Comparison of ENCODE assay signal across 8 cellular contexts in the genomic region with DNA sequence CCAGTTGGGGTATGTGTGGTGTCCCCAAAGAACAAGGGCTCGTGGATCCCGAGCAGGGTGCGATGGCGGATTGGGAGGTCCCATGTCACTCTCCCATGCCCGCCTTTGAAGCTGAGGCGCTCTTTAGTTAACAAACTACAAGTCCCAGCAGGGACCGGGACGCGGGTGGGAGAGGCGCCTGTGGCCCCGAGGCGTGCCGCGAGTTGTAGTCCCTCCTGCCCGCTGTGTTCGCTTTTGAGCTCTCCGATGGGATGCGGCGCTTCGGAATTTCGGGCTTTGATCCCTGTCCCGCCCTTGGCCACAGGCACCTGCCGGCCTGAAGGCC. TPM values are rescaled to one million over a fixed set of nuclear protein-coding genes. Genes with fewer than 3 reads are reported as not detected.
DNase-seq lines count a peak whose midpoint lies in the region; ATAC-seq and TF ChIP-seq lines count a peak whose summit lies in the region.

No MANE protein-coding gene starts in this region.

- no peaks in the 10 kb centered on the region for H3K27me3 Mint-ChIP-seq in activated CD8-positive, alpha-beta T cell treated with anti-CD3 and anti-CD28 coated beads, Interleukin-2, amount 10 ng/mL, durations not matched to agents 7 days and 5 days (ENCODE audit: low read depth)

- H3K4me1 ChIP-seq in BLaER1 treated with 17β-estradiol and CSF1 and Interleukin-3, amounts not matched to agents 10 nM and 100 nM, result peaks cover 33 to 51% (median 44%) of the 10 kb centered on the region in 10 experiments

- peaks cover 28 to 48% (median 43%) of the 10 kb centered on the region in 11 experiments for H3K36me3 ChIP-seq in BLaER1 treated with 17β-estradiol and CSF1 and Interleukin-3, amounts not matched to agents 10 nM and 100 nM

- H3K27ac Mint-ChIP-seq in activated CD8-positive, alpha-beta T cell treated with anti-CD3 and anti-CD28 coated beads, Interleukin-2, amount 10 ng/mL, durations not matched to agents 7 days and 5 days, result no peak overlapping the region

- peaks cover 31% of the 10 kb centered on the region for H3K4me1 Mint-ChIP-seq in activated CD8-positive, alpha-beta T cell treated with anti-CD3 and anti-CD28 coated beads, Interleukin-2, amount 10 ng/mL, durations not matched to agents 7 days and 5 days (ENCODE audit: low read depth)

- no peak for TF ChIP-seq CTCF in fibroblast of pulmonary artery (IDR thresholded peaks at IDR 0.05; ENCODE audit: low read length, missing control alignments)

- H3K27ac ChIP-seq in BLaER1 treated with 17β-estradiol and CSF1 and Interleukin-3, amounts not matched to agents 10 nM and 100 nM, result peak overlapping the region in 10 of 11 experiments; percentile 46 to 76 (median 63); a peak in 20 of 22 replicates

- DNase-seq in activated CD8-positive, alpha-beta T cell treated with anti-CD3 and anti-CD28 coated beads, Interleukin-2, amount 10 ng/mL, durations not matched to agents 7 days and 5 days, result peak; percentile 54
- DNase-seq in fibroblast of pulmonary artery (ENCODE audit: low read depth), result no peak
- peak; percentile 69 for DNase-seq in occipital lobe (lab: John Stamatoyannopoulos, UW)
- no peak for DNase-seq in DMS79 (lab: John Stamatoyannopoulos, UW)

- ATAC-seq in activated CD8-positive, alpha-beta T cell treated with anti-CD3 and anti-CD28 coated beads, Interleukin-2, amount 10 ng/mL, durations not matched to agents 7 days and 5 days, result no peak
- ATAC-seq in GM21723 (IDR thresholded peaks at IDR 0.05; ENCODE audit: unreplicated experiment) (no peak), GM19351 (IDR thresholded peaks at IDR 0.05; ENCODE audit: unreplicated experiment) (no peak), HG03135 (IDR thresholded peaks at IDR 0.05; ENCODE audit: unreplicated experiment) (no peak)

- peak overlapping the region; percentile 52 to 71 (median 56) for H3K4me3 ChIP-seq in BLaER1 treated with 17β-estradiol and CSF1 and Interleukin-3, amounts not matched to agents 10 nM and 100 nM
- peak overlapping the region; percentile 12 for H3K4me3 ChIP-seq in fibroblast of pulmonary artery (replicated peaks; ENCODE audit: low read depth, low read length)

- POLR2A ChIA-PET in activated CD8-positive, alpha-beta T cell treated with anti-CD3 and anti-CD28 coated beads, Interleukin-2, amount 10 ng/mL, durations not matched to agents 7 days and 5 days (lab: Charles Lee), result interaction anchor here (2.2 kb wide), 1 partner anchor 116 kb away, joined by 8 read pairs; the partner anchor contains the start of genes SYNGR4 and TMEM143

- peaks cover 3 to 62% (median 34%) of the 10 kb centered on the region in 11 experiments; a peak in 19 of 22 replicates for H4K20me1 ChIP-seq in BLaER1 treated with 17β-estradiol and CSF1 and Interleukin-3, amounts not matched to agents 10 nM and 100 nM

- CTCF ChIA-PET in activated CD8-positive, alpha-beta T cell treated with anti-CD3 and anti-CD28 coated beads, Interleukin-2, amount 10 ng/mL, durations not matched to agents 7 days and 5 days (lab: Charles Lee), result interaction anchor here (0.6 to 1.3 kb wide), 4 partner anchors 8 to 112 kb away, joined by 3 to 4 read pairs (median 3); no protein-coding TSS in a partner anchor

- H3K4me3 Mint-ChIP-seq in activated CD8-positive, alpha-beta T cell treated with anti-CD3 and anti-CD28 coated beads, Interleukin-2, amount 10 ng/mL, durations not matched to agents 7 days and 5 days, result peak overlapping the region; percentile 60

- peak overlapping the region; percentile 92 to 100 (median 98) for H3K4me2 ChIP-seq in BLaER1 treated with 17β-estradiol and CSF1 and Interleukin-3, amounts not matched to agents 10 nM and 100 nM

- H3K27me3 ChIP-seq in BLaER1 treated with 17β-estradiol and CSF1 and Interleukin-3, amounts not matched to agents 10 nM and 100 nM, result no peaks in the 10 kb centered on the region

- H3K9ac ChIP-seq in BLaER1 treated with 17β-estradiol and CSF1 and Interleukin-3, amounts not matched to agents 10 nM and 100 nM, result peak overlapping the region; percentile 60 to 80 (median 76)

- no peaks in the 10 kb centered on the region for H3K9me3 ChIP-seq in BLaER1 treated with 17β-estradiol and CSF1 and Interleukin-3, amounts not matched to agents 10 nM and 100 nM (replicated peaks in 1 of 11)

- H3K9me3 Mint-ChIP-seq in activated CD8-positive, alpha-beta T cell treated with anti-CD3 and anti-CD28 coated beads, Interleukin-2, amount 10 ng/mL, durations not matched to agents 7 days and 5 days (ENCODE audit: insufficient read depth), result no peaks in the 10 kb centered on the region

- peaks cover 27% of the 10 kb centered on the region for H3K36me3 Mint-ChIP-seq in activated CD8-positive, alpha-beta T cell treated with anti-CD3 and anti-CD28 coated beads, Interleukin-2, amount 10 ng/mL, durations not matched to agents 7 days and 5 days (ENCODE audit: low read depth)

RNA-seq across cellular contexts. Expression of gene CYTH2, which starts 10.9 kb away (rescaled TPM):
- 10 to 100 TPM; 48.3 to 50.3 TPM for total RNA-seq in activated CD8-positive, alpha-beta T cell treated with anti-CD3 and anti-CD28 coated beads, Interleukin-2, amount 10 ng/mL, durations not matched to agents 7 days and 5 days
- total RNA-seq in occipital lobe, result 71.0 TPM

RNA-seq across cellular contexts. Expression of gene KCNJ14, which starts 24.7 kb away (rescaled TPM):
- total RNA-seq in activated CD8-positive, alpha-beta T cell treated with anti-CD3 and anti-CD28 coated beads, Interleukin-2, amount 10 ng/mL, durations not matched to agents 7 days and 5 days, result 1 to 10 TPM; 1.4 to 1.5 TPM
- total RNA-seq in occipital lobe, result 0.47 TPM

RNA-seq across cellular contexts. Expression of gene LMTK3, which starts 31.5 kb away (rescaled TPM):
- 1 to 10 TPM; 2.8 to 3.7 TPM for total RNA-seq in activated CD8-positive, alpha-beta T cell treated with anti-CD3 and anti-CD28 coated beads, Interleukin-2, amount 10 ng/mL, durations not matched to agents 7 days and 5 days
- total RNA-seq in occipital lobe, result 9.5 TPM

RNA-seq across cellular contexts. Expression of gene GRWD1, which starts 34.3 kb away (rescaled TPM):
- total RNA-seq in activated CD8-positive, alpha-beta T cell treated with anti-CD3 and anti-CD28 coated beads, Interleukin-2, amount 10 ng/mL, durations not matched to agents 7 days and 5 days, result 10 to 100 TPM; 46.4 to 50.4 TPM
- 9.7 TPM for total RNA-seq in occipital lobe

Comparison
In these comparisons a context has a peak if more than half of its experiments do, and no peak if none do; other contexts are left out.
1. DNase-seq: peak in activated CD8-positive, alpha-beta T cell treated with anti-CD3 and anti-CD28 coated beads, Interleukin-2, amount 10 ng/mL, durations not matched to agents 7 days and 5 days (single experiment) and occipital lobe (single experiment); none in fibroblast of pulmonary artery (single experiment) and DMS79 (single experiment).